Comparison of ENCODE assay signal across 7 cellular contexts in the genomic region with DNA sequence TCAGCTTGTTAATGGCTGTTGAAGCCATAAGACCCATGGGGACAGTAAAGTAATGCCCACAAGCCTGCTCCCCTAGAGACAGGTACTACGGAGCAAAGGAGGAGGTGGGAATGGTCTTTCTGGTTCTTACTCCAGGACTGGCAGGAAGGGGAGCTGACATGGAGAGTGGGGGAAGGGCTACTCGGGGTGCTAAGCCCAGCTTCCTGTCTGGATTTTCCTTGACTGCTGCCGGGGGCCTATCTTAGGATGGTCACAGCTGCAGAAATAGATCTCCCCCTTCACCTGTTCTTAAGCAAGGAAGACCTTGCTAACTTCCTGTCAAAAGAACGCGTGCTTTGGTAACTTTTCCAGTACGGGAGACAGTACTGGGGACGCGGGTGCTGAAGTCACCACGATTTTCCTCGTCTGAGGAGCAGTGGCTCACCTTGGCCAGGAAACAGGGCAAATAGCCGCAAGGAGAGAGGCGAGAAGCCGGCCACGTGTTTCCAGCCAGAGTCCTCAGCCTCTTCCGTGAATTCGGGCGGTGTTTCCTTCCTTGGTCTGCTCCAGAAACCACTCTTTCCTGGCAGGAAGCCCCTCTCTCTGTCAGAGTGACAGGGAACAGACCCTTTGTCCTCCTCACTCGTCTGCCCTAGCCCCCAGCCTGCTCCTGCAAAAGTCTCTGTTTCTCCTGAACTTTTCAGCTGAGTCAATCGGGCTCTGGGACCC. TPM values are rescaled to one million over a fixed set of nuclear protein-coding genes. Genes with fewer than 3 reads are reported as not detected.
DNase-seq lines count a peak whose midpoint lies in the region; ATAC-seq lines count a peak whose summit lies in the region.

No MANE protein-coding gene starts in this region.

- H3K27ac Mint-ChIP-seq in activated naive CD8-positive, alpha-beta T cell treated with anti-CD3 and anti-CD28 coated beads for 36 hours: no peak overlapping the region
- peak overlapping the region; percentile 38 for H3K27ac Mint-ChIP-seq in stimulated activated effector memory CD8-positive, alpha-beta T cell treated with anti-CD3 and anti-CD28 coated beads, Interleukin-12 subunit alpha, Interleukin-12 subunit beta, amount 100 ng/mL, for 72 hours

- peaks cover 28% of the 10 kb centered on the region for H3K27me3 ChIP-seq in HUES48 (ENCODE audit: control insufficient read depth, insufficient read depth, low read length)
- H3K27me3 ChIP-seq in iPS-20b (ENCODE audit: insufficient read depth, low read length): peaks cover 50% of the 10 kb centered on the region

- DNase-seq in activated naive CD8-positive, alpha-beta T cell treated with anti-CD3 and anti-CD28 coated beads for 36 hours: no peak
- no peak for DNase-seq in stimulated activated effector memory CD8-positive, alpha-beta T cell treated with anti-CD3 and anti-CD28 coated beads, Interleukin-12 subunit alpha, Interleukin-12 subunit beta, amount 100 ng/mL, for 72 hours (ENCODE audit: low spot score in 2 of 2)
- DNase-seq in NCI-H1105 treated with DMSO at 0.1 percent for 48 hours (lab: John Stamatoyannopoulos, UW): no peak
- no peak for DNase-seq in substantia nigra (lab: John Stamatoyannopoulos, UW)
- no peak for DNase-seq in stimulated activated CD4-positive, alpha-beta T cell treated with anti-CD3 and anti-CD28 coated beads, Interleukin-12 subunit alpha, Interleukin-12 subunit beta, amount 100 ng/mL, for 4 hours

- H3K9ac ChIP-seq in HUES48 (ENCODE audit: low read depth, low read length) (no peak overlapping the region), iPS-20b (ENCODE audit: low read depth, low read length) (no peak overlapping the region)

- H3K36me3 ChIP-seq in HUES48 (ENCODE audit: control insufficient read depth, insufficient read depth, low read length) (no peaks in the 10 kb centered on the region), iPS-20b (ENCODE audit: insufficient read depth, low read depth, low read length) (no peaks in the 10 kb centered on the region)

- H3K27me3 Mint-ChIP-seq in activated naive CD8-positive, alpha-beta T cell treated with anti-CD3 and anti-CD28 coated beads for 36 hours: no peaks in the 10 kb centered on the region

- H3K9me3 Mint-ChIP-seq in activated naive CD8-positive, alpha-beta T cell treated with anti-CD3 and anti-CD28 coated beads for 36 hours: no peaks in the 10 kb centered on the region
- no peaks in the 10 kb centered on the region for H3K9me3 Mint-ChIP-seq in stimulated activated effector memory CD8-positive, alpha-beta T cell treated with anti-CD3 and anti-CD28 coated beads, Interleukin-12 subunit alpha, Interleukin-12 subunit beta, amount 100 ng/mL, for 72 hours

- peak overlapping the region; percentile 89 for H3K4me3 Mint-ChIP-seq in activated naive CD8-positive, alpha-beta T cell treated with anti-CD3 and anti-CD28 coated beads for 36 hours
- H3K4me3 Mint-ChIP-seq in stimulated activated effector memory CD8-positive, alpha-beta T cell treated with anti-CD3 and anti-CD28 coated beads, Interleukin-12 subunit alpha, Interleukin-12 subunit beta, amount 100 ng/mL, for 72 hours: peak overlapping the region; percentile 87

- no peak for ATAC-seq in stimulated activated effector memory CD8-positive, alpha-beta T cell treated with anti-CD3 and anti-CD28 coated beads, Interleukin-12 subunit alpha, Interleukin-12 subunit beta, amount 100 ng/mL, for 72 hours

- H3K4me1 ChIP-seq in HUES48 (ENCODE audit: control insufficient read depth, insufficient read depth, low read length) (0 out of 2 replicates have a peak, but pooled peaks cover 5% of the 10 kb centered on the region), iPS-20b (ENCODE audit: insufficient read depth, low read length) (peaks cover 6% of the 10 kb centered on the region)

- H3K4me3 ChIP-seq in HUES48 (ENCODE audit: low read depth, low read length) (peak overlapping the region; percentile 99), iPS-20b (ENCODE audit: low read length) (peak overlapping the region; percentile 92)

- no peaks in the 10 kb centered on the region for H3K36me3 Mint-ChIP-seq in activated naive CD8-positive, alpha-beta T cell treated with anti-CD3 and anti-CD28 coated beads for 36 hours
- peaks cover 26% of the 10 kb centered on the region for H3K36me3 Mint-ChIP-seq in stimulated activated effector memory CD8-positive, alpha-beta T cell treated with anti-CD3 and anti-CD28 coated beads, Interleukin-12 subunit alpha, Interleukin-12 subunit beta, amount 100 ng/mL, for 72 hours

- no peaks in the 10 kb centered on the region for H3K9me3 ChIP-seq in HUES48 (ENCODE audit: control insufficient read depth, insufficient read depth, low read length)
- H3K9me3 ChIP-seq in iPS-20b (ENCODE audit: insufficient read depth, low read depth, low read length): no peaks in the 10 kb centered on the region

- H3K4me1 Mint-ChIP-seq in activated naive CD8-positive, alpha-beta T cell treated with anti-CD3 and anti-CD28 coated beads for 36 hours: peaks cover 27% of the 10 kb centered on the region
- H3K4me1 Mint-ChIP-seq in stimulated activated effector memory CD8-positive, alpha-beta T cell treated with anti-CD3 and anti-CD28 coated beads, Interleukin-12 subunit alpha, Interleukin-12 subunit beta, amount 100 ng/mL, for 72 hours: peaks cover 66% of the 10 kb centered on the region

- H3K27ac ChIP-seq in HUES48 (ENCODE audit: low read depth, low read length) (no peak overlapping the region), iPS-20b (ENCODE audit: low read length) (no peak overlapping the region), substantia nigra (ENCODE audit: low read depth, low read length, poor library complexity, severe bottlenecking) (no peak overlapping the region)

RNA-seq across cellular contexts. Expression of a gene that starts 0.7 kb away (rescaled TPM):
- under 1 TPM; 0.36 to 0.93 TPM for total RNA-seq in activated naive CD8-positive, alpha-beta T cell treated with anti-CD3 and anti-CD28 coated beads for 36 hours

RNA-seq across cellular contexts. Expression of a gene that starts 22.9 kb away (rescaled TPM):
- 10 to 100 TPM; 52.9 to 54.5 TPM for total RNA-seq in activated naive CD8-positive, alpha-beta T cell treated with anti-CD3 and anti-CD28 coated beads for 36 hours

RNA-seq across cellular contexts. Expression of a gene that starts 24.8 kb away (rescaled TPM):
- total RNA-seq in activated naive CD8-positive, alpha-beta T cell treated with anti-CD3 and anti-CD28 coated beads for 36 hours: under 1 TPM; 0.14 to 0.31 TPM
